28 cellular contexts compared by ENCODE assay signal in the genomic region with DNA sequence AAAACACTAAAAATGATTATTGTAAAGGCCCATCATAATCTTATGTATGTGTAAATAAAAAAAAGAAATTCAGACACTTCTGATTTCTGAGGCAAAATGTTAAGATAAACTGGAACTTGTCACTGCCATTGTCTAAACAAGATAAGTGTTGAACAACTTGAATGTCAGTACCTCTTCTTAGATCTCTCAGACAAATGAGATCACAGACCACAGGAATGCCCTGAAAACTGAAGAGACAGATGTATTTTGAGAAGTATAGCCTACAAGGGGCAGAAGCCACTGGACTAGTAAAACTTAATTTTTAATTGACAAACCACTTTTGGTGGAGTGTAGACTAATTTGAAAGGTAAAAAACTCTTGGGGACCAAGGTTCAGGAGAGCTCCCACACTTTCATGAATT.
"Had no signal": no experiment of that assay in that cellular context is flagged by ENCODE, and none has a peak within 500 bp of the region (broad histone marks: within the 10 kb centered on the region; RNA-seq: fewer than 3 reads in every experiment).

No MANE protein-coding gene starts in this region.

- H3K27me3 Mint-ChIP-seq: activated naive CD8-positive, alpha-beta T cell treated with anti-CD3 and anti-CD28 coated beads, Interleukin-2, amount 50 U/mL, for 24 hours; natural killer cell treated with Interleukin-12 subunit alpha and Interleukin-12 subunit beta and Interleukin-15 and Interleukin-18, amount 100 ng/mL, for 72 hours; stimulated activated naive B cell treated with anti-CD40 and anti-IgM and Interleukin-4, amounts not matched to agents 10 μg/mL and 1 μg/mL and 100 μg/mL, for 72 hours had no signal

- H3K4me1 ChIP-seq: esophagus squamous epithelium, parathyroid adenoma, right lobe of liver, testis, uterus had no signal

- H3K36me3 Mint-ChIP-seq: natural killer cell treated with Interleukin-12 subunit alpha and Interleukin-12 subunit beta and Interleukin-15 and Interleukin-18, amount 100 ng/mL, for 72 hours; stimulated activated naive B cell treated with anti-CD40 and anti-IgM and Interleukin-4, amounts not matched to agents 10 μg/mL and 1 μg/mL and 100 μg/mL, for 72 hours had no signal

- DNase-seq: activated CD4-positive, alpha-beta T cell treated with anti-CD3 and anti-CD28 coated beads for 4 hours; activated CD4-positive, alpha-beta T cell treated with anti-CD3 and anti-CD28 coated beads, Interleukin-2, amount 50 U/mL, for 48 hours; activated CD4-positive, CD25-positive, alpha-beta regulatory T cell; activated effector memory CD4-positive, alpha-beta T cell treated with anti-CD3 and anti-CD28 coated beads, Interleukin-2, amount 50 U/mL, for 16 hours; activated naive CD4-positive, alpha-beta T cell treated with anti-CD3 and anti-CD28 coated beads, Interleukin-2, amount 50 U/mL, for 16 hours; activated naive CD8-positive, alpha-beta T cell treated with anti-CD3 and anti-CD28 coated beads, Interleukin-2, amount 50 U/mL, for 24 hours; activated T-cell treated with anti-CD3 and anti-CD28 coated beads, Interleukin-2, amount 50 U/mL, for 48 hours; anterior cingulate cortex; esophagus squamous epithelium; left ventricle myocardium superior; mammary epithelial cell; midbrain; right lobe of liver; stimulated activated CD4-positive, alpha-beta T cell treated with anti-CD3 and anti-CD28 coated beads, Interleukin-15, amount 100 ng/mL, for 24 hours; stimulated activated CD4-positive, alpha-beta T cell treated with anti-CD3 and anti-CD28 coated beads, Interleukin-2, amount 100 ng/mL, for 48 hours; stimulated activated CD8-positive, alpha-beta memory T cell treated with anti-CD3 and anti-CD28 coated beads, Interleukin-4, amount 100 ng/mL, for 48 hours; stimulated activated naive B cell treated with anti-CD40 and anti-IgM and Interleukin-4, amounts not matched to agents 10 μg/mL and 1 μg/mL and 100 μg/mL, for 72 hours; T1000; testis; trophoblast cell; uterus had no signal

- H3K4me3 Mint-ChIP-seq: activated naive CD8-positive, alpha-beta T cell treated with anti-CD3 and anti-CD28 coated beads, Interleukin-2, amount 50 U/mL, for 24 hours; natural killer cell treated with Interleukin-12 subunit alpha and Interleukin-12 subunit beta and Interleukin-15 and Interleukin-18, amount 100 ng/mL, for 72 hours; stimulated activated naive B cell treated with anti-CD40 and anti-IgM and Interleukin-4, amounts not matched to agents 10 μg/mL and 1 μg/mL and 100 μg/mL, for 72 hours; T-helper 1 cell treated with Interleukin-12 subunit alpha and Interleukin-12 subunit beta and Interleukin-4 antibody, amounts not matched to agents 30 μg/mL and 1 μg/mL, for 36 hours had no signal

- H3K36me3 ChIP-seq: esophagus squamous epithelium, neutrophil, right lobe of liver, uterus had no signal

- H3K4me1 Mint-ChIP-seq: activated naive CD8-positive, alpha-beta T cell treated with anti-CD3 and anti-CD28 coated beads, Interleukin-2, amount 50 U/mL, for 24 hours; stimulated activated naive B cell treated with anti-CD40 and anti-IgM and Interleukin-4, amounts not matched to agents 10 μg/mL and 1 μg/mL and 100 μg/mL, for 72 hours had no signal

- FAIRE-seq: bronchial epithelial cell had no signal

- H3K9me3 ChIP-seq: esophagus squamous epithelium, neutrophil, right lobe of liver, testis, uterus had no signal

- H3K4me3 ChIP-seq: coronary artery, esophagus squamous epithelium, right lobe of liver, skin epidermis, testis, uterus had no signal

- H3K27me3 ChIP-seq: esophagus squamous epithelium, neutrophil, right lobe of liver, testis, uterus had no signal

- H3K27ac ChIP-seq: coronary artery, esophagus squamous epithelium, neutrophil, parathyroid adenoma, right lobe of liver, skin epidermis, testis, uterus had no signal

- H3K27ac Mint-ChIP-seq: activated naive CD8-positive, alpha-beta T cell treated with anti-CD3 and anti-CD28 coated beads, Interleukin-2, amount 50 U/mL, for 24 hours; natural killer cell treated with Interleukin-12 subunit alpha and Interleukin-12 subunit beta and Interleukin-15 and Interleukin-18, amount 100 ng/mL, for 72 hours; stimulated activated naive B cell treated with anti-CD40 and anti-IgM and Interleukin-4, amounts not matched to agents 10 μg/mL and 1 μg/mL and 100 μg/mL, for 72 hours; T-helper 1 cell treated with Interleukin-12 subunit alpha and Interleukin-12 subunit beta and Interleukin-4 antibody, amounts not matched to agents 30 μg/mL and 1 μg/mL, for 36 hours had no signal

- ATAC-seq: activated naive CD8-positive, alpha-beta T cell treated with anti-CD3 and anti-CD28 coated beads, Interleukin-2, amount 50 U/mL, for 24 hours; left ventricle myocardium superior; natural killer cell treated with Interleukin-12 subunit alpha and Interleukin-12 subunit beta and Interleukin-15 and Interleukin-18, amount 100 ng/mL, for 72 hours; right lobe of liver; stimulated activated naive B cell treated with anti-CD40 and anti-IgM and Interleukin-4, amounts not matched to agents 10 μg/mL and 1 μg/mL and 100 μg/mL, for 72 hours had no signal
